In the genomic region with DNA sequence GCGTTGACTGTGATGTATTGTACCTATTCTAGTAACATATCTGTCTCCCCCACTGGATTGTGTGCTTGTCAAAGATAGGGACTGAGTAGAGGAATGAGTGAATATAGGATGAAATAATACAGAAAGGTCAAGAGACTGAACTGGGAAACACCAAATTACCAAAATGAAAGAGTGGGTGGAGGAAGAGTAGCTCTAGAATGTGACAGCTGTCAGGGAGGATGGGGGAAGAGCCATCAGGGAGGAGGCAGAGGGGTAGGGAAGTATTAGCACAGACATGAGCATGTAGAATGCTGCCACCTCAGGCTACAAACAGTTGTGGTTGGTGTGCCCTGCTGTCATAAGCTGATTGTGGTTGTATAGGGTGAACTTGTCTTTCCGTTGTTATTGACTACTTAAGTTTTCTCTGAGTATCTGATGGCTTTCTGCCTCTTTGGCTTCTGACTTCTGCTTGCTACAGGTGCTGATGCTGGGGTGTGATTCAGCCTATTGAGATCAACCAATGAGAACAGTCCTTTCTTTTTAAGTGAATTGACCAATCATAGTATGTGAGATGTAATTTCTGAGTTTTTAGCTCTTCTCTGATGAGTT, we compare ENCODE assay signal across 8 cellular contexts. TPM values are rescaled to one million over a fixed set of nuclear protein-coding genes. Genes with fewer than 3 reads are reported as not detected.
DNase-seq lines count a peak whose midpoint lies in the region; FAIRE-seq and TF ChIP-seq lines count a peak whose summit lies in the region.

No MANE protein-coding gene starts in this region.

- peak; percentile 97 for FAIRE-seq in H54 (lab: Jason Lieb, UNC)

- TF ChIP-seq POLR2A in H54 (IDR thresholded peaks at IDR 0.05; ENCODE audit: low read depth, low read length) (no peak), lower leg skin (IDR thresholded peaks at IDR 0.05) (no peak)

- intact Hi-C loops in lower leg skin (cut with DNase I; ENCODE audit: low total_unique reads) = no loop called here

- H3K4me3 ChIP-seq in GM12865 (ENCODE audit: low read depth, low read length) (no peak overlapping the region), lower leg skin (ENCODE audit: low read depth, poor library complexity, severe bottlenecking) (no peak overlapping the region)

- TF ChIP-seq CTCF in GM12865 (IDR thresholded peaks at IDR 0.05; ENCODE audit: insufficient read depth, low read depth, low read length, missing control alignments) (no peak), lower leg skin (IDR thresholded peaks at IDR 0.05) (no peak)

- DNase-seq in GM12865 (ENCODE audit: low read depth) (peak; percentile 43), H54 (ENCODE audit: insufficient read length, low spot score) (peak; percentile 26), MV-4-11 (lab: John Stamatoyannopoulos, UW) (peak; percentile 78), kidney tubule cell (ENCODE audit: low spot score) (peak; percentile 62), DMS79 (lab: John Stamatoyannopoulos, UW) (no peak), pons (ENCODE audit: low spot score) (no peak), lower leg skin (ENCODE audit: low spot score in 2 of 2) (no peak)
- peak in 2 of 3 experiments; percentile 31 to 37 for DNase-seq in activated CD8-positive, alpha-beta memory T cell treated with anti-CD3 and anti-CD28 coated beads for 48 hours (ENCODE audit: low read depth in 2 of 3, low spot score in 2 of 3)

- 76 to 81% methylated on average over 2 of the region's 2 CpGs for whole genome bisulfite sequencing in lower leg skin, 2 donors

RNA-seq across cellular contexts. Expression of a gene that starts 5.6 kb away (rescaled TPM):
- total RNA-seq in lower leg skin = 10 to 100 TPM; 33.3 to 69.5 (median 47.7) TPM

Comparison
In these comparisons a context has a peak if more than half of its experiments do, and no peak if none do; other contexts are left out.
1. DNase-seq: peak in GM12865 (single experiment), H54 (single experiment), MV-4-11 (single experiment), activated CD8-positive, alpha-beta memory T cell treated with anti-CD3 and anti-CD28 coated beads for 48 hours (2 of 3) and kidney tubule cell (single experiment); none in DMS79 (single experiment), pons (single experiment) and lower leg skin (0 of 2).